In genomic region chr9:125810161-125810560, GRCh38 we compare ENCODE assay signal across 21 cellular contexts.
"Had no signal": no experiment of that assay in that cellular context is flagged by ENCODE, and none has a peak within 500 bp of the region (broad histone marks: within the 10 kb centered on the region; RNA-seq: fewer than 3 reads in every experiment).

No MANE protein-coding gene starts in this region.

- H3K27me3 Mint-ChIP-seq: activated CD4-positive, alpha-beta T cell treated with anti-CD3 and anti-CD28 coated beads, Interleukin-2, amount 10 ng/mL, durations not matched to agents 24 days and 14 days; activated CD8-positive, alpha-beta T cell treated with anti-CD3 and anti-CD28 coated beads for 36 hours; activated naive CD4-positive, alpha-beta T cell treated with anti-CD3 and anti-CD28 coated beads, Interleukin-2, amount 50 U/mL, for 24 hours; natural killer cell treated with Interleukin-12 subunit alpha and Interleukin-12 subunit beta and Interleukin-15 and Interleukin-18, amount 100 ng/mL, for 72 hours; progenitor cell of endocrine pancreas had no signal

- H3K4me3 ChIP-seq: ascending aorta, coronary artery, heart right ventricle, thyroid gland, upper lobe of right lung had no signal

- H3K4me3 Mint-ChIP-seq: activated CD4-positive, alpha-beta T cell treated with anti-CD3 and anti-CD28 coated beads, Interleukin-2, amount 10 ng/mL, durations not matched to agents 24 days and 14 days; activated CD8-positive, alpha-beta T cell treated with anti-CD3 and anti-CD28 coated beads for 36 hours; activated naive CD4-positive, alpha-beta T cell treated with anti-CD3 and anti-CD28 coated beads, Interleukin-2, amount 50 U/mL, for 24 hours; activated T-helper 1 cell treated with anti-CD3 and anti-CD28 coated beads, Interleukin-12 subunit alpha, Interleukin-12 subunit beta, Interleukin-2, Interleukin-4 antibody, amounts not matched to agents 30 ng/mL and 10 ng/mL and 1 ng/mL, durations not matched to agents 14 hours and 24 hours and 36 hours; mesothelial cell of epicardium; natural killer cell treated with Interleukin-12 subunit alpha and Interleukin-12 subunit beta and Interleukin-15 and Interleukin-18, amount 100 ng/mL, for 72 hours had no signal

- H3K4me1 Mint-ChIP-seq: activated CD4-positive, alpha-beta T cell treated with anti-CD3 and anti-CD28 coated beads, Interleukin-2, amount 10 ng/mL, durations not matched to agents 24 days and 14 days; activated naive CD4-positive, alpha-beta T cell treated with anti-CD3 and anti-CD28 coated beads, Interleukin-2, amount 50 U/mL, for 24 hours; mesothelial cell of epicardium had no signal

- ATAC-seq: activated CD8-positive, alpha-beta T cell treated with anti-CD3 and anti-CD28 coated beads for 36 hours; heart right ventricle; left lobe of liver; natural killer cell treated with Interleukin-12 subunit alpha and Interleukin-12 subunit beta and Interleukin-15 and Interleukin-18, amount 100 ng/mL, for 72 hours; SK-N-SH treated with all-trans-retinoic acid at 6 μM for 48 hours; stimulated activated naive CD8-positive, alpha-beta T cell treated with anti-CD3 and anti-CD28 coated beads, Interleukin-15, Interleukin-2, amounts not matched to agents 100 U/mL and 50 U/mL, for 24 hours; upper lobe of right lung had no signal

- H3K9me3 ChIP-seq: ascending aorta, heart right ventricle, thyroid gland, upper lobe of right lung had no signal

- DNase-seq: activated CD4-positive, alpha-beta T cell treated with anti-CD3 and anti-CD28 coated beads, Interleukin-2, amount 10 ng/mL, durations not matched to agents 24 days and 14 days; activated CD8-positive, alpha-beta T cell treated with anti-CD3 and anti-CD28 coated beads for 36 hours; activated gamma-delta T cell treated with Interleukin-2 at 50 U/mL for 16 hours; heart right ventricle; retina; stimulated activated CD4-positive, alpha-beta T cell treated with anti-CD3 and anti-CD28 coated beads, Interleukin-12 subunit alpha, Interleukin-12 subunit beta, amount 100 ng/mL, for 4 hours; stimulated activated CD4-positive, alpha-beta T cell treated with anti-CD3 and anti-CD28 coated beads, Interleukin-4, amount 100 ng/mL, for 4 hours; stimulated activated naive CD8-positive, alpha-beta T cell treated with anti-CD3 and anti-CD28 coated beads, Interleukin-15, Interleukin-2, amounts not matched to agents 100 U/mL and 50 U/mL, for 24 hours; substantia nigra; thyroid gland; upper lobe of right lung had no signal

- H3K4me1 ChIP-seq: ascending aorta, upper lobe of right lung had no signal

- H3K27ac ChIP-seq: ascending aorta, coronary artery, epithelial cell of prostate, heart right ventricle, thyroid gland, upper lobe of right lung had no signal

- H3K36me3 Mint-ChIP-seq: natural killer cell treated with Interleukin-12 subunit alpha and Interleukin-12 subunit beta and Interleukin-15 and Interleukin-18, amount 100 ng/mL, for 72 hours had no signal

- H3K36me3 ChIP-seq: ascending aorta, heart right ventricle, thyroid gland, upper lobe of right lung had no signal

- H3K27ac Mint-ChIP-seq: activated CD4-positive, alpha-beta T cell treated with anti-CD3 and anti-CD28 coated beads, Interleukin-2, amount 10 ng/mL, durations not matched to agents 24 days and 14 days; activated CD8-positive, alpha-beta T cell treated with anti-CD3 and anti-CD28 coated beads for 36 hours; activated naive CD4-positive, alpha-beta T cell treated with anti-CD3 and anti-CD28 coated beads, Interleukin-2, amount 50 U/mL, for 24 hours; activated T-helper 1 cell treated with anti-CD3 and anti-CD28 coated beads, Interleukin-12 subunit alpha, Interleukin-12 subunit beta, Interleukin-2, Interleukin-4 antibody, amounts not matched to agents 30 ng/mL and 10 ng/mL and 1 ng/mL, durations not matched to agents 14 hours and 24 hours and 36 hours; mesothelial cell of epicardium; natural killer cell treated with Interleukin-12 subunit alpha and Interleukin-12 subunit beta and Interleukin-15 and Interleukin-18, amount 100 ng/mL, for 72 hours had no signal

- H3K9me3 Mint-ChIP-seq: activated CD4-positive, alpha-beta T cell treated with anti-CD3 and anti-CD28 coated beads, Interleukin-2, amount 10 ng/mL, durations not matched to agents 24 days and 14 days; activated CD8-positive, alpha-beta T cell treated with anti-CD3 and anti-CD28 coated beads for 36 hours; activated naive CD4-positive, alpha-beta T cell treated with anti-CD3 and anti-CD28 coated beads, Interleukin-2, amount 50 U/mL, for 24 hours; activated T-helper 1 cell treated with anti-CD3 and anti-CD28 coated beads, Interleukin-12 subunit alpha, Interleukin-12 subunit beta, Interleukin-2, Interleukin-4 antibody, amounts not matched to agents 30 ng/mL and 10 ng/mL and 1 ng/mL, durations not matched to agents 14 hours and 24 hours and 36 hours; mesothelial cell of epicardium; natural killer cell treated with Interleukin-12 subunit alpha and Interleukin-12 subunit beta and Interleukin-15 and Interleukin-18, amount 100 ng/mL, for 72 hours had no signal

- H3K27me3 ChIP-seq: ascending aorta, heart right ventricle, thyroid gland, upper lobe of right lung had no signal
